In the genomic region with DNA sequence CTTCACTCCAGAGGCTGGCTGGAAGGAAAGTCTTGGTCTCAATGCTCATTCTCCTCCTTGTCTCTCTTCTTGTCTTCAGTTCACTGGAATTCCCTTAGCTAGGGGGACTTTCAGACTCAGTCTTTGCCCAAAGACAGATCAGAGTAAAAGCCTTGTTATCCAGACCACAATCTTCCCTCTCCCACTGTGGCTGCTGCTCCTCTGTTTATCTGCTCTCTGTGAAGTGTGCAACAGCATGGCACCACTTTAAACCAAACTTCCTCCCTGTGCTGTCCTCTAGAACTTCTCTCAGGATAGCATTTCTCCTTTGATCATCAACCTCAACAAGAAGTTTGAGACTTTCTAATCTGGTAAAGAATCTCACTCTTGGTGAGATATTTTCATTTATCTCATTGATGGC, we compare ENCODE assay signal across 19 cellular contexts.
A peak's percentile ranks its signal among the peaks of the same experiment; 100 is the strongest.
DNase-seq lines count a peak whose midpoint lies in the region; ATAC-seq and TF ChIP-seq lines count a peak whose summit lies in the region.
"Had no signal": no experiment of that assay in that cellular context is flagged by ENCODE, and none has a peak within 500 bp of the region (broad histone marks: within the 10 kb centered on the region; RNA-seq: fewer than 3 reads in every experiment).

No MANE protein-coding gene starts in this region.

- H3K4ac ChIP-seq in neuronal stem cell (ENCODE audit: low read length): no peak overlapping the region

- no peak overlapping the region for H2BK120ac ChIP-seq in neuronal stem cell (ENCODE audit: low read depth, low read length)

- no peak overlapping the region for H3K27ac ChIP-seq in neuronal stem cell (replicated peaks; ENCODE audit: low read length)
- no peak overlapping the region for H3K27ac ChIP-seq in colonic mucosa
- H3K27ac ChIP-seq in tibial nerve: no peak overlapping the region
- H3K27ac ChIP-seq: KMS-11, Peyer's patch had no signal

- H3K18ac ChIP-seq in neuronal stem cell (ENCODE audit: low read length): no peak overlapping the region

- no peak overlapping the region for H2BK15ac ChIP-seq in neuronal stem cell (ENCODE audit: low read length)

- H3K4me1 ChIP-seq in neuronal stem cell (ENCODE audit: control insufficient read depth in 2 of 2, insufficient read depth in 1 of 2, low read depth in 1 of 2, low read length in 2 of 2): no peaks in the 10 kb centered on the region
- H3K4me1 ChIP-seq in colonic mucosa: no peaks in the 10 kb centered on the region
- H3K4me1 ChIP-seq in tibial nerve: no peaks in the 10 kb centered on the region
- H3K4me1 ChIP-seq: Peyer's patch had no signal

- TF ChIP-seq CTCF in colonic mucosa (IDR thresholded peaks at IDR 0.05) (no peak), tibial nerve (IDR thresholded peaks at IDR 0.05) (no peak)

- no peak for TF ChIP-seq POLR2A in tibial nerve (IDR thresholded peaks at IDR 0.05)

- no peak for TF ChIP-seq EP300 in tibial nerve (IDR thresholded peaks at IDR 0.05)

- H3K9me3 ChIP-seq in neuronal stem cell (replicated peaks in 1 of 2; ENCODE audit: control insufficient read depth in 2 of 2, insufficient read depth in 1 of 2, low read depth in 1 of 2, low read length in 2 of 2) (no peaks in the 10 kb centered on the region), colonic mucosa (no peaks in the 10 kb centered on the region), tibial nerve (no peaks in the 10 kb centered on the region)
- H3K9me3 ChIP-seq: Peyer's patch had no signal

- no peak overlapping the region for H3K14ac ChIP-seq in neuronal stem cell (ENCODE audit: low read length)

- H3K4me3 ChIP-seq in neuronal stem cell (ENCODE audit: low read length in 2 of 2): no peak overlapping the region
- H3K4me3 ChIP-seq in colonic mucosa: no peak overlapping the region
- no peak overlapping the region for H3K4me3 ChIP-seq in tibial nerve
- H3K4me3 ChIP-seq: Peyer's patch had no signal

- no peak overlapping the region for H4K8ac ChIP-seq in neuronal stem cell (ENCODE audit: low read depth, low read length)

- H3K27me3 ChIP-seq in neuronal stem cell (ENCODE audit: control insufficient read depth in 3 of 3, insufficient read depth in 3 of 3, low read depth in 1 of 3, low read length in 3 of 3) (no peaks in the 10 kb centered on the region), colonic mucosa (no peaks in the 10 kb centered on the region), tibial nerve (no peaks in the 10 kb centered on the region)
- H3K27me3 ChIP-seq: Peyer's patch had no signal

- no peak overlapping the region for H4K91ac ChIP-seq in neuronal stem cell (ENCODE audit: low read depth, low read length, poor library complexity)

- DNase-seq in OCI-M1 (lab: John Stamatoyannopoulos, UW) (peak; percentile 6), foreskin melanocyte (peak; percentile 45), neuronal stem cell (ENCODE audit: low spot score) (no peak), colonic mucosa (no peak), tibial nerve (ENCODE audit: low spot score in 2 of 2) (no peak), DMS153 (lab: John Stamatoyannopoulos, UW) (no peak)
- DNase-seq: CD8-positive, alpha-beta memory T cell; DMS 273 treated with DMSO at 0.1 percent for 48 hours; DMS79 treated with DMSO at 0.1 percent for 48 hours; IMR-90; MM.1S; NCI-H1694; NCI-H2029 treated with DMSO at 0.1 percent for 48 hours; NCI-H446 treated with DMSO at 0.1 percent for 48 hours; NCI-H526; Peyer's patch; SHP77 treated with DMSO at 0.1 percent for 48 hours had no signal

- peak overlapping the region; percentile 61 for H2AFZ ChIP-seq in neuronal stem cell (ENCODE audit: low read length)

- no peak overlapping the region for H2BK12ac ChIP-seq in neuronal stem cell (ENCODE audit: low read length)

- H3K9ac ChIP-seq in neuronal stem cell (ENCODE audit: low read depth, low read length, poor library complexity) (no peak overlapping the region), colonic mucosa (ENCODE audit: low read depth in 2 of 2, low read length in 2 of 2) (no peak overlapping the region)
- H3K9ac ChIP-seq: KMS-11 had no signal

- no peaks in the 10 kb centered on the region for H3K36me3 ChIP-seq in neuronal stem cell (replicated peaks in 1 of 2; ENCODE audit: control insufficient read depth in 2 of 2, insufficient read depth in 2 of 2, low read length in 2 of 2)
- no peaks in the 10 kb centered on the region for H3K36me3 ChIP-seq in colonic mucosa
- H3K36me3 ChIP-seq in tibial nerve: no peaks in the 10 kb centered on the region
- H3K36me3 ChIP-seq: Peyer's patch had no signal

- H2BK5ac ChIP-seq in neuronal stem cell (ENCODE audit: low read length): no peak overlapping the region

- no peak overlapping the region for H3K4me2 ChIP-seq in neuronal stem cell (ENCODE audit: insufficient read depth, low read length, poor library complexity, severe bottlenecking)
- H3K4me2 ChIP-seq: KMS-11 had no signal

- no peak overlapping the region for H3K23ac ChIP-seq in neuronal stem cell (ENCODE audit: low read depth, low read length, poor library complexity)

- ATAC-seq in HG03378 (IDR thresholded peaks at IDR 0.05; ENCODE audit: unreplicated experiment): no peak

- intact Hi-C loops in colonic mucosa (cut with DNase I): no loop called here

- H3K79me1 ChIP-seq in neuronal stem cell (ENCODE audit: low read depth, low read length): no peaks in the 10 kb centered on the region

- H2AK5ac ChIP-seq in neuronal stem cell (ENCODE audit: low read depth, low read length): no peak overlapping the region

Comparison
In these comparisons a context has a peak if more than half of its experiments do, and no peak if none do; other contexts are left out.
1. DNase-seq: peak in OCI-M1 (single experiment) and foreskin melanocyte (single experiment); none in neuronal stem cell (single experiment), colonic mucosa (single experiment), tibial nerve (0 of 2) and DMS153 (single experiment).